ENCODE assay signal across 29 cellular contexts in the genomic region with DNA sequence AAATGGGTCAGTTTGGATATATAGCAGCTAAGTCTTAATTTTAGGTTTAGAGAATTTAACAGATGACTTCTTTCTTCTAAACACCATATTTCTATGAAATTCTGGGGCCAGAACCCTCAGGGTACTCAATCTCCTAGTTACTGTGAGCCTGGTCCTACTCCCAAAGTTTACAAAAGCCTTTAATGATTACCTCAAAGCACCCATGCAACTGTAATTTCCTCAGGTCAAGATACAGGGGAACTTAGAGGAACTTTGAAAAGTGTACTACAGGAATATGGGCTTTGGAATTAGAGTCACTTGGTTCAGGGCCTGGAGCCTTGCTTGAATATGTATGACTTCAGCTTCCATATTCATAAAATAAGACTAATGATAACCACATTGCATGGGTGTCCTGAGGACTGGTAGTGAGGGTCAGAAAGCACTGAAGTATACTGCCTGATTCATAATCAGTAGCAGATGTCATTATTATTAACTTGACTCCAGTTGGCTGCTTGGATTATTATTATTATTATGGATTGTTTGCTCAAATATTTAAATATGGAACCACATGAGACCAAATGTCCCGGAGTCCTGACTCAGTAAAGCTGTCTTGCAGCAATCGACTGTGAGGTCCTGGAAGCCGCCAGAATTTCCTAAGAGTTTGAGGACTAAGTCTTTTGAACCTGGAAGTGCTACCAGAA. TPM values are rescaled to one million over a fixed set of nuclear protein-coding genes. Genes with fewer than 3 reads are reported as not detected.
A peak's percentile ranks its signal among the peaks of the same experiment; 100 is the strongest.
DNase-seq lines count a peak whose midpoint lies in the region; ATAC-seq and TF ChIP-seq lines count a peak whose summit lies in the region.
"Had no signal": no experiment of that assay in that cellular context is flagged by ENCODE, and none has a peak within 500 bp of the region (broad histone marks: within the 10 kb centered on the region; RNA-seq: fewer than 3 reads in every experiment).

No MANE protein-coding gene starts in this region.

- H3K79me2 ChIP-seq in PC-9 (ENCODE audit: low read depth) = no peaks in the 10 kb centered on the region
- H3K79me2 ChIP-seq: hepatocyte had no signal

- peak overlapping the region in 2 of 4 donors; percentile 7 to 47 for H3K27ac ChIP-seq in body of pancreas
- no peak overlapping the region for H3K27ac ChIP-seq in right lobe of liver
- H3K27ac ChIP-seq in suprapubic skin = peak overlapping the region; percentile 77
- H3K27ac ChIP-seq in PC-9 = no peak overlapping the region
- H3K27ac ChIP-seq: cardiac muscle cell, hepatocyte had no signal

- H3K9me2 ChIP-seq in PC-9 (ENCODE audit: insufficient read depth) = no peaks in the 10 kb centered on the region; the same call in 1 of the 2 replicates

- CTCF ChIA-PET in PC-9 (lab: Charles Lee) = no interaction called here

- H2AFZ ChIP-seq in PC-9 = no peak overlapping the region
- H2AFZ ChIP-seq: hepatocyte had no signal

- WGBS in body of pancreas, 2 donors = 73 to 76% methylated on average over 3 of the region's 3 CpGs
- WGBS in right lobe of liver (ENCODE audit: insufficient coverage, low coverage, low lambda C conversion rate, missing lambda C conversion rate) = 81% methylated on average over 3 of the region's 3 CpGs
- WGBS in suprapubic skin = 41% methylated on average over 3 of the region's 3 CpGs

- DNase-seq in body of pancreas (no peak), fibroblast of mammary gland (ENCODE audit: low read depth) (peak; percentile 42), right lobe of liver (no peak), suprapubic skin (ENCODE audit: low spot score in 2 of 2) (no peak), kidney tubule cell (ENCODE audit: low spot score) (no peak), T-helper 1 cell (no peak), PC-9 (no peak), T1000 (lab: John Stamatoyannopoulos, UW) (no peak)
- DNase-seq: activated CD4-positive, alpha-beta T cell treated with anti-CD3 and anti-CD28 coated beads, Interleukin-2, amount 10 ng/mL, durations not matched to agents 24 days and 14 days; activated CD8-positive, alpha-beta memory T cell treated with anti-CD3 and anti-CD28 coated beads for 24 hours; activated T-cell treated with anti-CD3 and anti-CD28 coated beads for 4 hours; C1 segment of cervical spinal cord; HCEC 1CT; IMR-90; MV-4-11; naive B cell; NCI-H146; SIG-M5; stimulated activated CD4-positive, alpha-beta T cell treated with anti-CD3 and anti-CD28 coated beads, Interleukin-4, amount 100 ng/mL, for 4 hours; SW 1271; T-helper 9 cell; trophoblast cell had no signal

- peaks cover 20% of the 10 kb centered on the region for H3K4me1 ChIP-seq in body of pancreas
- H3K4me1 ChIP-seq in right lobe of liver = peaks cover 0 to 12% (median 0%) of the 10 kb centered on the region in 4 donors
- H3K4me1 ChIP-seq in suprapubic skin = peaks cover 29% of the 10 kb centered on the region
- no peaks in the 10 kb centered on the region for H3K4me1 ChIP-seq in PC-9 (replicated peaks; ENCODE audit: insufficient read depth)

- no peak for TF ChIP-seq POLR2A in body of pancreas (IDR thresholded peaks at IDR 0.05)
- TF ChIP-seq POLR2A in right lobe of liver (IDR thresholded peaks at IDR 0.05) = no peak
- no peak for TF ChIP-seq POLR2A in suprapubic skin (IDR thresholded peaks at IDR 0.05)

- H3K9me3 ChIP-seq in body of pancreas = no peaks in the 10 kb centered on the region
- no peaks in the 10 kb centered on the region for H3K9me3 ChIP-seq in right lobe of liver
- H3K9me3 ChIP-seq in suprapubic skin = no peaks in the 10 kb centered on the region
- H3K9me3 ChIP-seq in PC-9 (ENCODE audit: insufficient read depth, low read depth) = no peaks in the 10 kb centered on the region
- H3K9me3 ChIP-seq: gastroesophageal sphincter had no signal

- TF ChIP-seq EP300 in suprapubic skin (IDR thresholded peaks at IDR 0.05) = no peak

- POLR2A ChIA-PET in PC-9 (lab: Charles Lee; ENCODE audit: unreplicated experiment) = no interaction called here

- ATAC-seq in body of pancreas (peak; percentile 34), right lobe of liver (peak; percentile 38 to 86 (median 64))
- ATAC-seq: gastroesophageal sphincter had no signal

- BruUV-seq in PC-9 (replicated peaks; lab: Mats Ljungman, UMichigan) = no TSS peak

- H3K27me3 ChIP-seq in body of pancreas (no peaks in the 10 kb centered on the region), right lobe of liver (no peaks in the 10 kb centered on the region), suprapubic skin (no peaks in the 10 kb centered on the region), PC-9 (ENCODE audit: insufficient read depth, low read depth) (no peaks in the 10 kb centered on the region)
- H3K27me3 ChIP-seq: cardiac muscle cell, gastroesophageal sphincter, hepatocyte had no signal

- H3K4me3 ChIP-seq in body of pancreas = no peak overlapping the region
- no peak overlapping the region for H3K4me3 ChIP-seq in fibroblast of mammary gland (ENCODE audit: control insufficient read depth, low read depth, low read length)
- no peak overlapping the region for H3K4me3 ChIP-seq in right lobe of liver
- H3K4me3 ChIP-seq in suprapubic skin = no peak overlapping the region
- no peak overlapping the region for H3K4me3 ChIP-seq in PC-9
- H3K4me3 ChIP-seq: cardiac muscle cell, gastroesophageal sphincter, hepatocyte had no signal

- no peaks in the 10 kb centered on the region for H4K20me1 ChIP-seq in PC-9 (ENCODE audit: insufficient read depth)

- H3K36me3 ChIP-seq in body of pancreas (replicated peaks in 1 of 2; ENCODE audit: insufficient read depth in 1 of 2, low read depth in 2 of 2) = no peaks in the 10 kb centered on the region
- H3K36me3 ChIP-seq in right lobe of liver = no peaks in the 10 kb centered on the region
- H3K36me3 ChIP-seq in suprapubic skin = no peaks in the 10 kb centered on the region
- H3K36me3 ChIP-seq in PC-9 (ENCODE audit: low read depth) = no peaks in the 10 kb centered on the region
- H3K36me3 ChIP-seq: cardiac muscle cell, gastroesophageal sphincter had no signal

- no peaks in the 10 kb centered on the region for H3F3A ChIP-seq in PC-9 (ENCODE audit: insufficient read depth, low read depth)

- no peak overlapping the region for H3K4me2 ChIP-seq in PC-9
- H3K4me2 ChIP-seq: hepatocyte had no signal

- intact Hi-C loops in body of pancreas (cut with DNase I) = no loop called here
- intact Hi-C loops in right lobe of liver (cut with DNase I) = no loop called here
- intact Hi-C loops in PC-9 (cut with micrococcal nuclease; ENCODE audit: unreplicated experiment) = no loop called here

- TF ChIP-seq CTCF in body of pancreas (IDR thresholded peaks at IDR 0.05) = no peak
- no peak for TF ChIP-seq CTCF in fibroblast of mammary gland (conservative IDR thresholded peaks at IDR 0.05; ENCODE audit: control insufficient read depth, insufficient read depth, low read depth, low read length)
- no peak for TF ChIP-seq CTCF in right lobe of liver (IDR thresholded peaks at IDR 0.05)
- no peak for TF ChIP-seq CTCF in suprapubic skin (IDR thresholded peaks at IDR 0.05)
- TF ChIP-seq CTCF in PC-9 (conservative IDR thresholded peaks at IDR 0.05) = no peak

RNA-seq across cellular contexts. Expression of gene ADH7, which starts 2.0 kb away (rescaled TPM):
- not detected for total RNA-seq in body of pancreas
- under 1 TPM in 1 of 6 experiments, not detected in 5; 0.42 TPM for total RNA-seq in right lobe of liver
- 1 to 10 TPM in 2 of 4 donors, under 1 TPM in 2; 0.24 to 1.2 (median 0.76) TPM for total RNA-seq in suprapubic skin
- not detected in 2 replicates for total RNA-seq in PC-9 (2021)
- total RNA-seq: activated CD4-positive, alpha-beta T cell treated with anti-CD3 and anti-CD28 coated beads, Interleukin-2, amount 10 ng/mL, durations not matched to agents 24 days and 14 days; cardiac muscle cell; epithelial cell of proximal tubule; hepatocyte; IMR-90; LHCN-M2; mesenteric fat pad; progenitor cell of endocrine pancreas had no signal
